1 cellular context compared by ENCODE assay signal in the genomic region with DNA sequence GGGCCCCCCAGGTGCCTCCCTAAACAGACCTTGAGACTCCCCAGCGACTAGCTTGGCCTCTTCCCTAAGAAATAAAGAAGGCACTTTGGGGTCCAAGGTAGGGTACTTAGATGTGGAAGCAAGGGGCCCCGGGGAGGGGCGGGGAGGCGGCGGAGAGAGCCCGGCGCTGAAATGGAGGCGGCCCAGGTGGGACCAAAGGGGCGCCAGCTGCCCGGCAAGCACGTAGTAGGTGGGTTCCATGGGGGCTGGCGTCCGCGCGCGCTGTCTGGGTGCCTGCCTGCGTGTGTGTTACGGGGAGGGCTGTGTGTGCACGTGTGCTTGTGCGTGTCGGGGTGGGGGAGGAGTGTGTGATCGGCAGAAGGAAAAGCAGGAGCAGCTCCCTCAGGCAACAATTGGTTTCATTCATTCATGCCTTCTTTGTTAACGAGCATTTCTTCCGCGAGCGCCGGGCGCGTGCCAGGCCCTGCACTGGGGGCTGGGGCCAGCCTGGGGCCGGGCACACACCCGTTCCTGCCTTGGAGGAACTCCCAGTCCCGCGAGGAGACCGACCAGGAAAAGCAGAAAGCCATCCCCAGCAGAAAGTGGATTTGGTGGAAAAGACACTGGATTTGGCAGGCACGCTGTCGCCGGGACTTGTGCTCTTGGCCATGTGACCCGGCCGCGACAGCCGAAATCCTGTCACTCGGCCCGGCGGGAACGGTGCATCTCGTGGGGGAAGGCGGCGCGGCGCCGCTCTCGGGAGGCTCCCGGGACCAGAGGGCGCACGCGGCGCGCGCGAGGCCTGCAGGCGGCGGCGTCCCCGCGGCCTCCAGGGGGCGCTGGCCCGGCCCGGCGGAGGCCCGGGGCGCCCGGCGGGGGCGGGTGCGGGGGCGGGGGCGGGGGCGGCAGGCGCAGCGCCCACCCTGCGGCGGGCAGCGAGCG.
A peak's percentile ranks its signal among the peaks of the same experiment; 100 is the strongest.
TF ChIP-seq lines count a peak whose summit lies in the region.

No MANE protein-coding gene starts in this region.

TF ChIP-seq in HepG2, 621 proteins besides CTCF, POLR2A, EP300 and RAD21 (continued from another document):
- TF ChIP-seq, protein P1, sequence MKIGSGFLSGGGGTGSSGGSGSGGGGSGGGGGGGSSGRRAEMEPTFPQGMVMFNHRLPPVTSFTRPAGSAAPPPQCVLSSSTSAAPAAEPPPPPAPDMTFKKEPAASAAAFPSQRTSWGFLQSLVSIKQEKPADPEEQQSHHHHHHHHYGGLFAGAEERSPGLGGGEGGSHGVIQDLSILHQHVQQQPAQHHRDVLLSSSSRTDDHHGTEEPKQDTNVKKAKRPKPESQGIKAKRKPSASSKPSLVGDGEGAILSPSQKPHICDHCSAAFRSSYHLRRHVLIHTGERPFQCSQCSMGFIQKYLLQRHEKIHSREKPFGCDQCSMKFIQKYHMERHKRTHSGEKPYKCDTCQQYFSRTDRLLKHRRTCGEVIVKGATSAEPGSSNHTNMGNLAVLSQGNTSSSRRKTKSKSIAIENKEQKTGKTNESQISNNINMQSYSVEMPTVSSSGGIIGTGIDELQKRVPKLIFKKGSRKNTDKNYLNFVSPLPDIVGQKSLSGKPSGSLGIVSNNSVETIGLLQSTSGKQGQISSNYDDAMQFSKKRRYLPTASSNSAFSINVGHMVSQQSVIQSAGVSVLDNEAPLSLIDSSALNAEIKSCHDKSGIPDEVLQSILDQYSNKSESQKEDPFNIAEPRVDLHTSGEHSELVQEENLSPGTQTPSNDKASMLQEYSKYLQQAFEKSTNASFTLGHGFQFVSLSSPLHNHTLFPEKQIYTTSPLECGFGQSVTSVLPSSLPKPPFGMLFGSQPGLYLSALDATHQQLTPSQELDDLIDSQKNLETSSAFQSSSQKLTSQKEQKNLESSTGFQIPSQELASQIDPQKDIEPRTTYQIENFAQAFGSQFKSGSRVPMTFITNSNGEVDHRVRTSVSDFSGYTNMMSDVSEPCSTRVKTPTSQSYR (CRISPR knock-in tag; IDR thresholded peaks at IDR 0.05; ENCODE audit: borderline replicate concordance): no peak
- TF ChIP-seq ZBTB3 (CRISPR knock-in tag; IDR thresholded peaks at IDR 0.05; ENCODE audit: borderline replicate concordance, low read depth): no peak
- TF ChIP-seq ISX (CRISPR knock-in tag; conservative IDR thresholded peaks at IDR 0.05): no peak
- no peak for TF ChIP-seq FIP1L1 (IDR thresholded peaks at IDR 0.05; ENCODE audit: borderline replicate concordance, insufficient read depth, low read depth, low read length)
- 0 out of 2 replicates have a peak, but pooled peaks have one; percentile 21 for TF ChIP-seq HES4 (CRISPR knock-in tag; IDR thresholded peaks at IDR 0.05; ENCODE audit: borderline replicate concordance)
